8 cellular contexts compared by ENCODE assay signal in genomic region chr19:58154287-58154678, GRCh38. TPM values are rescaled to one million over a fixed set of nuclear protein-coding genes. Genes with fewer than 3 reads are reported as not detected.
DNase-seq lines count a peak whose midpoint lies in the region; ATAC-seq, FAIRE-seq and TF ChIP-seq lines count a peak whose summit lies in the region.

No MANE protein-coding gene starts in this region.

- no peak for TF ChIP-seq POLR2A in GM12878 (IDR thresholded peaks at IDR 0.05; ENCODE audit: low read depth, low read length)

- no peaks in the 10 kb centered on the region for H4K20me1 ChIP-seq in GM12878 (ENCODE audit: control insufficient read depth, insufficient read depth)

- 55% methylated on average over 12 of the region's 12 CpGs for WGBS in GM12878 (ENCODE audit: insufficient coverage, insufficient replicate concordance, low lambda C conversion rate, missing lambda C conversion rate)

- in situ Hi-C loops in HAP-1 (cut with MboI; ENCODE audit: low sequenced_read_pairs) (no loop called here), GM12878 (cut with MboI) (no loop called here)

- H3K4me3 ChIP-seq in HAP-1 (peak overlapping the region; percentile 61), GM12878 (peak overlapping the region; percentile 49; the same call in 1 of the 2 replicates), skeletal muscle tissue (ENCODE audit: low read length in 3 of 3) (peak overlapping the region; percentile 77 to 82 (median 82))

- no peak for TF ChIP-seq RAD21 in GM12878 (IDR thresholded peaks at IDR 0.05; ENCODE audit: insufficient read depth, low read depth, low read length)

- H3K27me3 ChIP-seq in HAP-1 (ENCODE audit: low read depth) = no peaks in the 10 kb centered on the region
- H3K27me3 ChIP-seq in GM12878 (replicated peaks in 1 of 2; ENCODE audit: control insufficient read depth in 2 of 2, insufficient read depth in 2 of 2, low read length in 1 of 2) = no peaks in the 10 kb centered on the region
- H3K27me3 ChIP-seq in skeletal muscle tissue (ENCODE audit: control insufficient read depth in 3 of 3, insufficient read depth in 3 of 3, low read length in 3 of 3) = peaks cover 0 to 4% (median 0%) of the 10 kb centered on the region in 3 donors

- H3K4me2 ChIP-seq in GM12878 (ENCODE audit: control insufficient read depth, insufficient read depth) = peak overlapping the region; percentile 57; the same call in 1 of the 2 replicates

- TF ChIP-seq CTCF in 22Rv1 (IDR thresholded peaks at IDR 0.05) = no peak
- no peak for TF ChIP-seq CTCF in GM12878 (IDR thresholded peaks at IDR 0.05 in 2 of 3, conservative IDR thresholded peaks at IDR 0.05 in 1 of 3; ENCODE audit: control insufficient read depth in 2 of 3, extremely low read depth in 1 of 3, insufficient read depth in 1 of 3, low read depth in 3 of 3, low read length in 3 of 3)

- no peak overlapping the region for H3K9ac ChIP-seq in GM12878 (ENCODE audit: control insufficient read depth, insufficient read depth, low read length)
- peak overlapping the region; percentile 71 to 87 (median 82) for H3K9ac ChIP-seq in skeletal muscle tissue (ENCODE audit: low read depth in 1 of 3, low read length in 3 of 3)

- no peaks in the 10 kb centered on the region for H3K79me2 ChIP-seq in GM12878 (ENCODE audit: control insufficient read depth, insufficient read depth, low read length)

- H2AFZ ChIP-seq in GM12878 (ENCODE audit: control insufficient read depth, low read depth, low read length) = peak overlapping the region; percentile 75

- H3K36me3 ChIP-seq in HAP-1 (replicated peaks) (no peaks in the 10 kb centered on the region), GM12878 (ENCODE audit: control insufficient read depth in 2 of 2, insufficient read depth in 2 of 2, low read length in 1 of 2) (no peaks in the 10 kb centered on the region), skeletal muscle tissue (ENCODE audit: control insufficient read depth in 3 of 3, insufficient read depth in 3 of 3, low read length in 3 of 3) (peaks cover 0 to 2% (median 0%) of the 10 kb centered on the region in 3 donors)

- CTCF ChIA-PET in GM12878 (lab: Yijun Ruan, JAX) = no interaction called here

- RAD21 ChIA-PET in GM12878 (lab: Charles Lee; ENCODE audit: unreplicated experiment) = no interaction called here

- SMC1A ChIA-PET in GM12878 (lab: Charles Lee; ENCODE audit: uncharacterized antibody, unreplicated experiment) = no interaction called here

- POLR2A ChIA-PET in GM12878 (lab: Charles Lee) = no interaction called here

- no TSS peak for BruUV-seq in GM12878 (replicated peaks; lab: Mats Ljungman, UMichigan)

- DNase-seq in HAP-1 (ENCODE audit: low spot score in 2 of 2) = no peak
- DNase-seq in GM12878 (ENCODE audit: low read depth, low spot score) = no peak
- DNase-seq in iPS-NIHi7 (ENCODE audit: extremely low spot score) = peak; percentile 24
- no peak for DNase-seq in NCI-H128 (lab: John Stamatoyannopoulos, UW; ENCODE audit: unreplicated experiment)
- DNase-seq in stimulated activated CD4-positive, alpha-beta T cell treated with anti-CD3 and anti-CD28 coated beads, Interleukin-2, amount 100 ng/mL, for 48 hours = no peak

- TF ChIP-seq EP300 in GM12878 (IDR thresholded peaks at IDR 0.05; ENCODE audit: borderline replicate concordance in 1 of 2, control insufficient read depth in 1 of 2, low read depth in 2 of 2, low read length in 2 of 2) = no peak

- intact Hi-C loops in GM12878 (cut with micrococcal nuclease; ENCODE audit: unreplicated experiment) = no loop called here

- no peak for FAIRE-seq in GM12878 (lab: Jason Lieb, UNC)

- H3K4me1 ChIP-seq in HAP-1 (no peaks in the 10 kb centered on the region), GM12878 (ENCODE audit: control insufficient read depth, insufficient read depth, low read length) (no peaks in the 10 kb centered on the region), skeletal muscle tissue (ENCODE audit: control insufficient read depth in 3 of 3, insufficient read depth in 3 of 3, low read length in 3 of 3) (peaks cover 5 to 18% (median 17%) of the 10 kb centered on the region in 3 donors)

- no peak for ATAC-seq in GM12878
- ATAC-seq in HG03045 (IDR thresholded peaks at IDR 0.05; ENCODE audit: unreplicated experiment) = no peak

- H3K9me3 ChIP-seq in HAP-1 = peaks cover 10% of the 10 kb centered on the region
- H3K9me3 ChIP-seq in GM12878 (replicated peaks; ENCODE audit: control insufficient read depth, insufficient read depth, low read length) = peaks cover 1% of the 10 kb centered on the region; the same call in 2 of the 3 replicates
- H3K9me3 ChIP-seq in skeletal muscle tissue (ENCODE audit: control insufficient read depth in 3 of 3, low read length in 3 of 3) = peaks cover 0 to 4% (median 0%) of the 10 kb centered on the region in 3 donors

- H3K27ac ChIP-seq in 22Rv1 (peak overlapping the region; percentile 59), GM12878 (ENCODE audit: control insufficient read depth, insufficient read depth) (no peak overlapping the region), skeletal muscle tissue (ENCODE audit: low read depth, low read length) (peak overlapping the region; percentile 78)

TF ChIP-seq in GM12878, 131 proteins besides CTCF, POLR2A, EP300 and RAD21 (continues in another document):
- TF ChIP-seq CHD1 (IDR thresholded peaks at IDR 0.05; ENCODE audit: low read depth, low read length) = no peak
- TF ChIP-seq SREBF1 (IDR thresholded peaks at IDR 0.05; ENCODE audit: low read length) = no peak
- no peak for TF ChIP-seq POLR2AphosphoS5 (IDR thresholded peaks at IDR 0.05; ENCODE audit: low read length)
- no peak for TF ChIP-seq PML (IDR thresholded peaks at IDR 0.05; ENCODE audit: low read length)

RNA-seq across cellular contexts. Expression of gene ZNF329, which starts 3.7 kb away (rescaled TPM):
- 4.9 and 5.1 TPM in 2 replicates for total RNA-seq in GM12878 (2013; cell fraction: nucleolus; rRNA removed)
- total RNA-seq in GM12878 (2014; rRNA removed) = 0.62 and 0.76 TPM in 2 replicates
- 0.78 and 1.1 TPM in 2 replicates for total RNA-seq in GM12878 (2014; rRNA removed; fragmentation: Illumina TruSeq; extraction: Trizol)
- 0.43 and 0.56 TPM in 2 replicates for total RNA-seq in GM12878 (2021)
- 1.5 TPM for polyA plus RNA-seq in GM12878 (2011; ENCODE audit: low read depth)
- polyA plus RNA-seq in GM12878 (2011; rRNA removed) = 4.7 and 5.8 TPM in 2 replicates
- 2.9 and 3.7 TPM in 2 replicates for polyA plus RNA-seq in GM12878 (2011; cell fraction: cytosol; rRNA removed)
- polyA plus RNA-seq in GM12878 (2011; cell fraction: nucleus; rRNA removed) = 2.1 and 2.2 TPM in 2 replicates
- polyA plus RNA-seq in GM12878 (2012) = 1.6 and 2.2 TPM in 2 replicates
- 0.29 and 0.71 TPM in 2 replicates for polyA plus RNA-seq in GM12878 (2014; fragmentation: Illumina TruSeq; extraction: Trizol)
- polyA plus RNA-seq in GM12878 (2014; fragmentation: Nextera tagmentation; extraction: Ambion mirVana) = under 1 TPM in 1 of 2 experiments, not detected in 1; 0.11 TPM
- polyA plus RNA-seq in GM12878 (2014; rRNA removed) = 0.18 and 0.43 TPM in 2 replicates
- under 1 TPM; 0.28 to 0.42 TPM for polyA plus RNA-seq in GM12878 (2016; fragmentation: Nextera tagmentation; extraction: Ambion mirVana)
- polyA minus RNA-seq in GM12878 (2011; rRNA and poly(A)+ RNA removed) = 5.8 and 6.5 TPM in 2 replicates
- 2.7 and 4.1 TPM in 2 replicates for polyA minus RNA-seq in GM12878 (2011; cell fraction: cytosol; rRNA and poly(A)+ RNA removed)
- polyA minus RNA-seq in GM12878 (2011; cell fraction: nucleus; rRNA and poly(A)+ RNA removed) = 1.7 and 1.8 TPM in 2 replicates
- total RNA-seq in skeletal muscle tissue = 16.2 TPM

RNA-seq across cellular contexts. Expression of gene ZNF274, which starts 28.6 kb away (rescaled TPM):
- total RNA-seq in GM12878 (2013; cell fraction: nucleolus; rRNA removed) = 43.4 and 50.7 TPM in 2 replicates
- 14.2 and 16.7 TPM in 2 replicates for total RNA-seq in GM12878 (2014; rRNA removed)
- 13.5 and 14.7 TPM in 2 replicates for total RNA-seq in GM12878 (2014; rRNA removed; fragmentation: Illumina TruSeq; extraction: Trizol)
- total RNA-seq in GM12878 (2021) = 12.3 and 14.1 TPM in 2 replicates
- polyA plus RNA-seq in GM12878 (2011; ENCODE audit: low read depth) = 12.1 TPM
- 17.3 and 17.8 TPM in 2 replicates for polyA plus RNA-seq in GM12878 (2011; rRNA removed)
- polyA plus RNA-seq in GM12878 (2011; cell fraction: cytosol; rRNA removed) = 15.6 and 17.2 TPM in 2 replicates
- polyA plus RNA-seq in GM12878 (2011; cell fraction: nucleus; rRNA removed) = 31.9 and 32.4 TPM in 2 replicates
- polyA plus RNA-seq in GM12878 (2012) = 16.0 and 17.3 TPM in 2 replicates
- 12.3 and 14.9 TPM in 2 replicates for polyA plus RNA-seq in GM12878 (2014; fragmentation: Illumina TruSeq; extraction: Trizol)
- 1 to 10 TPM; 2.7 to 3.3 TPM for polyA plus RNA-seq in GM12878 (2014; fragmentation: Nextera tagmentation; extraction: Ambion mirVana)
- 12.8 and 14.5 TPM in 2 replicates for polyA plus RNA-seq in GM12878 (2014; rRNA removed)
- 10 to 100 TPM; 14.4 to 17.6 TPM for polyA plus RNA-seq in GM12878 (2016; fragmentation: Nextera tagmentation; extraction: Ambion mirVana)
- 19.8 and 29.6 TPM in 2 replicates for polyA minus RNA-seq in GM12878 (2011; rRNA and poly(A)+ RNA removed)
- polyA minus RNA-seq in GM12878 (2011; cell fraction: cytosol; rRNA and poly(A)+ RNA removed) = 5.3 and 7.6 TPM in 2 replicates
- 16.9 and 20.6 TPM in 2 replicates for polyA minus RNA-seq in GM12878 (2011; cell fraction: nucleus; rRNA and poly(A)+ RNA removed)
- total RNA-seq in skeletal muscle tissue = 11.0 TPM

RNA-seq across cellular contexts. Expression of gene ZSCAN18, which starts 56.3 kb away (rescaled TPM):
- 3.2 and 3.7 TPM in 2 replicates for total RNA-seq in GM12878 (2013; cell fraction: nucleolus; rRNA removed)
- total RNA-seq in GM12878 (2014; rRNA removed) (not detected in 2 replicates), GM12878 (2014; rRNA removed; fragmentation: Illumina TruSeq; extraction: Trizol) (not detected in 2 replicates), GM12878 (2021) (0.29 and 0.64 TPM in 2 replicates), skeletal muscle tissue (50.6 TPM)
- polyA plus RNA-seq in GM12878 (2011; ENCODE audit: low read depth) = 0.67 TPM
- polyA plus RNA-seq in GM12878 (2011; rRNA removed) (0.64 and 0.68 TPM in 2 replicates), GM12878 (2014; fragmentation: Illumina TruSeq; extraction: Trizol) (not detected in 2 replicates), GM12878 (2014; fragmentation: Nextera tagmentation; extraction: Ambion mirVana) (not detected), GM12878 (2014; rRNA removed) (not detected in 2 replicates), GM12878 (2016; fragmentation: Nextera tagmentation; extraction: Ambion mirVana) (not detected)
- polyA plus RNA-seq in GM12878 (2011; cell fraction: cytosol; rRNA removed) = 0.82 and 0.85 TPM in 2 replicates
- 3.3 and 3.5 TPM in 2 replicates for polyA plus RNA-seq in GM12878 (2011; cell fraction: nucleus; rRNA removed)
- 1.3 and 1.5 TPM in 2 replicates for polyA plus RNA-seq in GM12878 (2012)
- polyA minus RNA-seq in GM12878 (2011; rRNA and poly(A)+ RNA removed) = 0.41 and 0.51 TPM in 2 replicates
- polyA minus RNA-seq in GM12878 (2011; cell fraction: cytosol; rRNA and poly(A)+ RNA removed) = not detected in 2 replicates
- polyA minus RNA-seq in GM12878 (2011; cell fraction: nucleus; rRNA and poly(A)+ RNA removed) = 1.6 and 2.7 TPM in 2 replicates

Comparison
In these comparisons a context has a peak if more than half of its experiments do, and no peak if none do; other contexts are left out.
1. RNA of gene ZSCAN18, which starts 56.3 kb away (total RNA-seq): 50.6 TPM in skeletal muscle tissue (single experiment); 0.29 to 3.7 TPM in GM12878; every median in the first group is over 10 times any median in the second.
2. Peak in every context shown above with its lines, with median percentiles within 50 percentile points of each other: H3K4me3 ChIP-seq.